Comparison of ENCODE assay signal across 22 cellular contexts in the genomic region with DNA sequence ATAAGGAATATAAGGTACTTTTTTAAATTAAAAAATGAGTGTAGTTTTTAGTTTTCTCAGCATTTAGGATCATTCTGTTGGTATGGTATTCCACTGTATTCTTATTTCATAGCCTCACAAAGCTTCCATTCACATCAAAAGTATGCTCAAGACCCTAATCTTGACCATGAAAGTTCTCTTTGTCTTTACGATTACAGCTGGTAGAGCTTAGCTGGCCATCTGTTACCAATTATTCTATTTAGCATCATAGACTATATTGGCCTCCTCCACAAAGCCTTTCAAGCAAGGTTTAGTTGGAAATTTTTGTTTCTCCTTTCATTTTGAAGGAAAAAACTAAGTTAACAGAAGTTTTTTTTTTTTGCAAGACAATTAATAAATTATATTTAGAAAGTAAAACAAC.
DNase-seq lines count a peak whose midpoint lies in the region; ATAC-seq, FAIRE-seq and TF ChIP-seq lines count a peak whose summit lies in the region.
"Had no signal": no experiment of that assay in that cellular context is flagged by ENCODE, and none has a peak within 500 bp of the region (broad histone marks: within the 10 kb centered on the region; RNA-seq: fewer than 3 reads in every experiment).

No MANE protein-coding gene starts in this region.

- 75 to 81% methylated on average over 1 of the region's 1 CpG for WGBS in gastroesophageal sphincter (ENCODE audit: low coverage in 1 of 2), 2 donors

- no peaks in the 10 kb centered on the region for H3K36me3 ChIP-seq in gastroesophageal sphincter
- H3K36me3 ChIP-seq: MG63, thoracic aorta had no signal

- H3K4me3 ChIP-seq in gastroesophageal sphincter = no peak overlapping the region
- H3K4me3 ChIP-seq: body of pancreas, GM23338, MG63, skin epidermis, thoracic aorta had no signal

- no peaks in the 10 kb centered on the region for H3K9me3 ChIP-seq in gastroesophageal sphincter
- H3K9me3 ChIP-seq: body of pancreas, MG63, thoracic aorta had no signal

- no peak for TF ChIP-seq EP300 in gastroesophageal sphincter (IDR thresholded peaks at IDR 0.05)

- ATAC-seq in GM21576 (IDR thresholded peaks at IDR 0.05; ENCODE audit: unreplicated experiment) (no peak), gastroesophageal sphincter (no peak), GM19455 (IDR thresholded peaks at IDR 0.05; ENCODE audit: unreplicated experiment) (no peak), GM21825 (IDR thresholded peaks at IDR 0.05; ENCODE audit: unreplicated experiment) (no peak)
- ATAC-seq: activated CD4-positive, CD25-positive, alpha-beta regulatory T cell treated with anti-CD3 and anti-CD28 coated beads, Interleukin-2, amount 50 U/mL, for 24 hours; activated T-cell treated with anti-CD3 and anti-CD28 coated beads, Interleukin-2, amount 50 U/mL, for 4 hours; body of pancreas; GM23338 had no signal

- no peaks in the 10 kb centered on the region for H3K27me3 ChIP-seq in gastroesophageal sphincter
- H3K27me3 ChIP-seq: body of pancreas, MG63 had no signal

- TF ChIP-seq POLR2A in gastroesophageal sphincter (IDR thresholded peaks at IDR 0.05) = no peak

- peaks cover 2 to 42% (median 12%) of the 10 kb centered on the region in 3 donors for H3K4me1 ChIP-seq in gastroesophageal sphincter
- H3K4me1 ChIP-seq: body of pancreas had no signal

- no peak for DNase-seq in D721Med (ENCODE audit: insufficient read length, low spot score)
- DNase-seq in RPMI7951 (ENCODE audit: low read depth) = peak; percentile 61
- peak; percentile 26 for DNase-seq in fibroblast of gingiva (ENCODE audit: low read depth)
- DNase-seq in myocyte (ENCODE audit: low read depth) = peak; percentile 38
- DNase-seq: activated naive CD4-positive, alpha-beta T cell treated with anti-CD3 and anti-CD28 coated beads, Interleukin-2, amount 50 U/mL, for 16 hours; activated T-cell treated with anti-CD3 and anti-CD28 coated beads, Interleukin-2, amount 50 U/mL, for 4 hours; body of pancreas; endodermal cell; GF-D8; left cardiac atrium; MG63; NCI-H146; stimulated activated naive CD4-positive, alpha-beta T cell had no signal

- FAIRE-seq in D721Med (lab: Jason Lieb, UNC) = peak; percentile 76
- FAIRE-seq: RCC 7860 had no signal

- peak overlapping the region in 1 of 4 donors; percentile 59 for H3K27ac ChIP-seq in gastroesophageal sphincter
- H3K27ac ChIP-seq: body of pancreas, skin epidermis, thoracic aorta had no signal

- TF ChIP-seq CTCF in D721Med (IDR thresholded peaks at IDR 0.05; ENCODE audit: insufficient read depth, missing control alignments) = no peak
- no peak for TF ChIP-seq CTCF in gastroesophageal sphincter (IDR thresholded peaks at IDR 0.05)
